In genomic region chr14:89269404-89269803, GRCh38 we compare ENCODE assay signal across 1 cellular context.
TF ChIP-seq lines count a peak whose summit lies in the region.

No MANE protein-coding gene starts in this region.

TF ChIP-seq in H1, 55 proteins besides CTCF, POLR2A, EP300 and RAD21:
- no peak for TF ChIP-seq JUND (IDR thresholded peaks at IDR 0.05; ENCODE audit: low read length)
- TF ChIP-seq CHD1 (IDR thresholded peaks at IDR 0.05; ENCODE audit: low read depth, low read length) = no peak
- TF ChIP-seq BRCA1 (IDR thresholded peaks at IDR 0.05; ENCODE audit: low read depth, low read length) = no peak
- no peak for TF ChIP-seq SIN3A (conservative IDR thresholded peaks at IDR 0.05 in 1 of 2, IDR thresholded peaks at IDR 0.05 in 1 of 2; ENCODE audit: low read depth in 1 of 2, low read length in 2 of 2)
- TF ChIP-seq ATF3 (IDR thresholded peaks at IDR 0.05; ENCODE audit: insufficient read depth, low read depth, low read length) = no peak
- TF ChIP-seq E2F6 (IDR thresholded peaks at IDR 0.05) = no peak
- no peak for TF ChIP-seq TEAD4 (IDR thresholded peaks at IDR 0.05; ENCODE audit: low read depth, low read length)
- no peak for TF ChIP-seq SUZ12 (IDR thresholded peaks at IDR 0.05; ENCODE audit: low read length)
- no peak for TF ChIP-seq TAF1 (IDR thresholded peaks at IDR 0.05; ENCODE audit: low read depth, low read length)
- TF ChIP-seq NANOG (IDR thresholded peaks at IDR 0.05; ENCODE audit: insufficient read depth, low read depth, low read length, poor library complexity, severe bottlenecking) = no peak
- no peak for TF ChIP-seq POU5F1 (IDR thresholded peaks at IDR 0.05; ENCODE audit: low read depth, low read length)
- TF ChIP-seq JUN (IDR thresholded peaks at IDR 0.05; ENCODE audit: low read depth, low read length) = no peak
- no peak for TF ChIP-seq ZNF274 (IDR thresholded peaks at IDR 0.05; ENCODE audit: borderline replicate concordance, extremely low read depth, low read length)
- no peak for TF ChIP-seq SP1 (IDR thresholded peaks at IDR 0.05; ENCODE audit: low read depth, low read length)
- no peak for TF ChIP-seq USF2 (IDR thresholded peaks at IDR 0.05; ENCODE audit: low read length)
- no peak for TF ChIP-seq PHF8 (conservative IDR thresholded peaks at IDR 0.05; ENCODE audit: low read depth, low read length)
- no peak for TF ChIP-seq GABPA (IDR thresholded peaks at IDR 0.05; ENCODE audit: borderline replicate concordance, insufficient read depth, low read length)
- no peak for TF ChIP-seq GTF2F1 (IDR thresholded peaks at IDR 0.05; ENCODE audit: borderline replicate concordance, low read depth, low read length)
